In the genomic region with DNA sequence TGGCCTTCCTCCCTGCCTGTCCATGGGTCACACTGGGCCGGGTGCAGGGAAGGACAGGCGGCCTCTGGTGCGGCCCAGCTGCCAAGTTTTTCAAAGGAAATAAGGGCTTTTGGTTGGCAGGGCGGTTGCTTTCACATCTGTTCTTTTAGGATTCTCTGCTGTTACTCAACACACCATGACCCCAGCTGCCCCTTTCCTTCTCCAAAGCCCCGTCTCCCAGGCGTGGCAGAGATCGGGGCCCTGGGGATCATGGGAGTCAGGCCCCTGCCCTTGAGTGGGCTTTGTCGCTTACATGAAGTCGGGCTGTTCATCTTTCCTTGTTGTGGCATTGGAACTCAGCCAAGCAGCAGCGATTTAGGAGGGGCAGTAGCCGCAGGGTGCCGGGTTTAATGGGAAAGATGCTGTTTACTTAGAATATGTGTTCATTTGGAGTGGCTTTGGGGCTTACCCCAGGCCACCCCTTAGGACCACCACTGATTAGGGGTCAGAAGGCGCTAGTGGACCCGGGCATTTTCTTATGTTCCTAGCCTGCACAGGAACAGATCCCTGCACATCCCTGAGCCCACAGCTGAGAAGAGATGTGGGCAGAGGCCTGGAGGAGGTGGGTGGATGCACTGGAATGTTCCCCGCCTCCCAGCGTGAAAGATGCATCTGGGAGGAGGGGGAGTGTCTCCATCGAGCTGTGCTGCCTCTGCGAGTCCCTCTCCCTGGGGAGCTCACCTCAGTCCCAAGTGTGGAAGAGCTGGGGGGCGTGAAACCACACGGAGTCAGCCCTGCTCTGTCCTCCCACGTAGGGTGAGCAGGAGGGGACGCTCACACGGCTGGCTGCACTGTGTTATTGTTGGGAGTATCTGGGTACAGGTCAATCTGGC, we compare ENCODE assay signal across 1 cellular context.
TF ChIP-seq lines count a peak whose summit lies in the region.

No MANE protein-coding gene starts in this region.

TF ChIP-seq in HEK293, 187 proteins besides CTCF, POLR2A, EP300 and RAD21 (continued from another document and continues in another):
- TF ChIP-seq, protein P1, sequence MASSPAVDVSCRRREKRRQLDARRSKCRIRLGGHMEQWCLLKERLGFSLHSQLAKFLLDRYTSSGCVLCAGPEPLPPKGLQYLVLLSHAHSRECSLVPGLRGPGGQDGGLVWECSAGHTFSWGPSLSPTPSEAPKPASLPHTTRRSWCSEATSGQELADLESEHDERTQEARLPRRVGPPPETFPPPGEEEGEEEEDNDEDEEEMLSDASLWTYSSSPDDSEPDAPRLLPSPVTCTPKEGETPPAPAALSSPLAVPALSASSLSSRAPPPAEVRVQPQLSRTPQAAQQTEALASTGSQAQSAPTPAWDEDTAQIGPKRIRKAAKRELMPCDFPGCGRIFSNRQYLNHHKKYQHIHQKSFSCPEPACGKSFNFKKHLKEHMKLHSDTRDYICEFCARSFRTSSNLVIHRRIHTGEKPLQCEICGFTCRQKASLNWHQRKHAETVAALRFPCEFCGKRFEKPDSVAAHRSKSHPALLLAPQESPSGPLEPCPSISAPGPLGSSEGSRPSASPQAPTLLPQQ (tag by site-specific recombination; IDR thresholded peaks at IDR 0.05), result peak; percentile 43; the same call in 1 of the 2 replicates
- TF ChIP-seq WT1 (tag by site-specific recombination; IDR thresholded peaks at IDR 0.05), result peak; percentile 81
- TF ChIP-seq KLF17 (tag by site-specific recombination; IDR thresholded peaks at IDR 0.05), result peak; percentile 70; the same call in 1 of the 2 replicates
- no peak for TF ChIP-seq ZNF792 (tag by site-specific recombination; IDR thresholded peaks at IDR 0.05)
- peak; percentile 55 for TF ChIP-seq IKZF3 (tag by site-specific recombination; IDR thresholded peaks at IDR 0.05)
- no peak for TF ChIP-seq ZNF624 (tag by site-specific recombination; IDR thresholded peaks at IDR 0.05)
- 0 out of 2 replicates have a peak, but pooled peaks have one; percentile 44 for TF ChIP-seq KLF16 (tag by site-specific recombination; IDR thresholded peaks at IDR 0.05)
- no peak for TF ChIP-seq ZNF654 (tag by site-specific recombination; IDR thresholded peaks at IDR 0.05; ENCODE audit: low read depth)
- TF ChIP-seq, protein P2, sequence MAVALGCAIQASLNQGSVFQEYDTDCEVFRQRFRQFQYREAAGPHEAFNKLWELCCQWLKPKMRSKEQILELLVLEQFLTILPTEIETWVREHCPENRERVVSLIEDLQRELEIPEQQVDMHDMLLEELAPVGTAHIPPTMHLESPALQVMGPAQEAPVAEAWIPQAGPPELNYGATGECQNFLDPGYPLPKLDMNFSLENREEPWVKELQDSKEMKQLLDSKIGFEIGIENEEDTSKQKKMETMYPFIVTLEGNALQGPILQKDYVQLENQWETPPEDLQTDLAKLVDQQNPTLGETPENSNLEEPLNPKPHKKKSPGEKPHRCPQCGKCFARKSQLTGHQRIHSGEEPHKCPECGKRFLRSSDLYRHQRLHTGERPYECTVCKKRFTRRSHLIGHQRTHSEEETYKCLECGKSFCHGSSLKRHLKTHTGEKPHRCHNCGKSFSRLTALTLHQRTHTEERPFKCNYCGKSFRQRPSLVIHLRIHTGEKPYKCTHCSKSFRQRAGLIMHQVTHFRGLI (tag by site-specific recombination; IDR thresholded peaks at IDR 0.05), result peak; percentile 43; the same call in 1 of the 2 replicates
- TF ChIP-seq ZNF843 (tag by site-specific recombination; IDR thresholded peaks at IDR 0.05), result peak; percentile 52; the same call in 1 of the 2 replicates
- TF ChIP-seq, protein P3, sequence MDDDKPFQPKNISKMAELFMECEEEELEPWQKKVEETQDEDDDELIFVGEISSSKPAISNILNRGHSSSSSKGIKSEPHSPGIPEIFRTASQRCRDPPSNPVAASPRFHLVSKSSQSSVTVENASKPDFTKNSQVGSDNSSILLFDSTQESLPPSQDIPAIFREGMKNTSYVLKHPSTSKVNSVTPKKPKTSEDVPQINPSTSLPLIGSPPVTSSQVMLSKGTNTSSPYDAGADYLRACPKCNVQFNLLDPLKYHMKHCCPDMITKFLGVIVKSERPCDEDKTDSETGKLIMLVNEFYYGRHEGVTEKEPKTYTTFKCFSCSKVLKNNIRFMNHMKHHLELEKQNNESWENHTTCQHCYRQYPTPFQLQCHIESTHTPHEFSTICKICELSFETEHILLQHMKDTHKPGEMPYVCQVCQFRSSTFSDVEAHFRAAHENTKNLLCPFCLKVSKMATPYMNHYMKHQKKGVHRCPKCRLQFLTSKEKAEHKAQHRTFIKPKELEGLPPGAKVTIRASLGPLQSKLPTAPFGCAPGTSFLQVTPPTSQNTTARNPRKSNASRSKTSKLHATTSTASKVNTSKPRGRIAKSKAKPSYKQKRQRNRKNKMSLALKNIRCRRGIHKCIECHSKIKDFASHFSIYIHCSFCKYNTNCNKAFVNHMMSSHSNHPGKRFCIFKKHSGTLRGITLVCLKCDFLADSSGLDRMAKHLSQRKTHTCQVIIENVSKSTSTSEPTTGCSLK (tag by site-specific recombination; IDR thresholded peaks at IDR 0.05), result no peak
- TF ChIP-seq ZNF561 (tag by site-specific recombination; IDR thresholded peaks at IDR 0.05; ENCODE audit: borderline replicate concordance), result peak; percentile 59; the same call in 1 of the 2 replicates
- TF ChIP-seq ZBTB8A (tag by site-specific recombination; IDR thresholded peaks at IDR 0.05), result peak; percentile 61
- TF ChIP-seq KLF1 (tag by site-specific recombination; IDR thresholded peaks at IDR 0.05), result peak; percentile 65; the same call in 1 of the 2 replicates
- TF ChIP-seq ZNF10 (tag by site-specific recombination; IDR thresholded peaks at IDR 0.05), result peak; percentile 70
- TF ChIP-seq ZNF362 (tag by site-specific recombination; IDR thresholded peaks at IDR 0.05), result no peak
- peak; percentile 77 for TF ChIP-seq ZEB2 (tag by site-specific recombination; IDR thresholded peaks at IDR 0.05)
- peak; percentile 84 for TF ChIP-seq GLIS1 (tag by site-specific recombination; IDR thresholded peaks at IDR 0.05)
- no peak for TF ChIP-seq ZNF157 (tag by site-specific recombination; IDR thresholded peaks at IDR 0.05)
- TF ChIP-seq, protein P4, sequence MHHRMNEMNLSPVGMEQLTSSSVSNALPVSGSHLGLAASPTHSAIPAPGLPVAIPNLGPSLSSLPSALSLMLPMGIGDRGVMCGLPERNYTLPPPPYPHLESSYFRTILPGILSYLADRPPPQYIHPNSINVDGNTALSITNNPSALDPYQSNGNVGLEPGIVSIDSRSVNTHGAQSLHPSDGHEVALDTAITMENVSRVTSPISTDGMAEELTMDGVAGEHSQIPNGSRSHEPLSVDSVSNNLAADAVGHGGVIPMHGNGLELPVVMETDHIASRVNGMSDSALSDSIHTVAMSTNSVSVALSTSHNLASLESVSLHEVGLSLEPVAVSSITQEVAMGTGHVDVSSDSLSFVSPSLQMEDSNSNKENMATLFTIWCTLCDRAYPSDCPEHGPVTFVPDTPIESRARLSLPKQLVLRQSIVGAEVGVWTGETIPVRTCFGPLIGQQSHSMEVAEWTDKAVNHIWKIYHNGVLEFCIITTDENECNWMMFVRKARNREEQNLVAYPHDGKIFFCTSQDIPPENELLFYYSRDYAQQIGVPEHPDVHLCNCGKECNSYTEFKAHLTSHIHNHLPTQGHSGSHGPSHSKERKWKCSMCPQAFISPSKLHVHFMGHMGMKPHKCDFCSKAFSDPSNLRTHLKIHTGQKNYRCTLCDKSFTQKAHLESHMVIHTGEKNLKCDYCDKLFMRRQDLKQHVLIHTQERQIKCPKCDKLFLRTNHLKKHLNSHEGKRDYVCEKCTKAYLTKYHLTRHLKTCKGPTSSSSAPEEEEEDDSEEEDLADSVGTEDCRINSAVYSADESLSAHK (tag by site-specific recombination; IDR thresholded peaks at IDR 0.05), result 0 out of 2 replicates have a peak, but pooled peaks have one; percentile 35
- no peak for TF ChIP-seq ZNF670 (tag by site-specific recombination; IDR thresholded peaks at IDR 0.05; ENCODE audit: low read depth)
- no peak for TF ChIP-seq ZBTB6 (tag by site-specific recombination; IDR thresholded peaks at IDR 0.05)
- TF ChIP-seq, protein P5, sequence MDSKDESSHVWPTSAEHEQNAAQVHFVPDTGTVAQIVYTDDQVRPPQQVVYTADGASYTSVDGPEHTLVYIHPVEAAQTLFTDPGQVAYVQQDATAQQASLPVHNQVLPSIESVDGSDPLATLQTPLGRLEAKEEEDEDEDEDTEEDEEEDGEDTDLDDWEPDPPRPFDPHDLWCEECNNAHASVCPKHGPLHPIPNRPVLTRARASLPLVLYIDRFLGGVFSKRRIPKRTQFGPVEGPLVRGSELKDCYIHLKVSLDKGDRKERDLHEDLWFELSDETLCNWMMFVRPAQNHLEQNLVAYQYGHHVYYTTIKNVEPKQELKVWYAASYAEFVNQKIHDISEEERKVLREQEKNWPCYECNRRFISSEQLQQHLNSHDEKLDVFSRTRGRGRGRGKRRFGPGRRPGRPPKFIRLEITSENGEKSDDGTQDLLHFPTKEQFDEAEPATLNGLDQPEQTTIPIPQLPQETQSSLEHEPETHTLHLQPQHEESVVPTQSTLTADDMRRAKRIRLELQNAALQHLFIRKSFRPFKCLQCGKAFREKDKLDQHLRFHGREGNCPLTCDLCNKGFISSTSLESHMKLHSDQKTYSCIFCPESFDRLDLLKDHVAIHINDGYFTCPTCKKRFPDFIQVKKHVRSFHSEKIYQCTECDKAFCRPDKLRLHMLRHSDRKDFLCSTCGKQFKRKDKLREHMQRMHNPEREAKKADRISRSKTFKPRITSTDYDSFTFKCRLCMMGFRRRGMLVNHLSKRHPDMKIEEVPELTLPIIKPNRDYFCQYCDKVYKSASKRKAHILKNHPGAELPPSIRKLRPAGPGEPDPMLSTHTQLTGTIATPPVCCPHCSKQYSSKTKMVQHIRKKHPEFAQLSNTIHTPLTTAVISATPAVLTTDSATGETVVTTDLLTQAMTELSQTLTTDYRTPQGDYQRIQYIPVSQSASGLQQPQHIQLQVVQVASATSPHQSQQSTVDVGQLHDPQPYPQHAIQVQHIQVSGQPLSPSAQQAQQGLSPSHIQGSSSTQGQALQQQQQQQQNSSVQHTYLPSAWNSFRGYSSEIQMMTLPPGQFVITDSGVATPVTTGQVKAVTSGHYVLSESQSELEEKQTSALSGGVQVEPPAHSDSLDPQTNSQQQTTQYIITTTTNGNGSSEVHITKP (tag by site-specific recombination; IDR thresholded peaks at IDR 0.05), result 0 out of 2 replicates have a peak, but pooled peaks have one; percentile 27
- TF ChIP-seq, protein P6, sequence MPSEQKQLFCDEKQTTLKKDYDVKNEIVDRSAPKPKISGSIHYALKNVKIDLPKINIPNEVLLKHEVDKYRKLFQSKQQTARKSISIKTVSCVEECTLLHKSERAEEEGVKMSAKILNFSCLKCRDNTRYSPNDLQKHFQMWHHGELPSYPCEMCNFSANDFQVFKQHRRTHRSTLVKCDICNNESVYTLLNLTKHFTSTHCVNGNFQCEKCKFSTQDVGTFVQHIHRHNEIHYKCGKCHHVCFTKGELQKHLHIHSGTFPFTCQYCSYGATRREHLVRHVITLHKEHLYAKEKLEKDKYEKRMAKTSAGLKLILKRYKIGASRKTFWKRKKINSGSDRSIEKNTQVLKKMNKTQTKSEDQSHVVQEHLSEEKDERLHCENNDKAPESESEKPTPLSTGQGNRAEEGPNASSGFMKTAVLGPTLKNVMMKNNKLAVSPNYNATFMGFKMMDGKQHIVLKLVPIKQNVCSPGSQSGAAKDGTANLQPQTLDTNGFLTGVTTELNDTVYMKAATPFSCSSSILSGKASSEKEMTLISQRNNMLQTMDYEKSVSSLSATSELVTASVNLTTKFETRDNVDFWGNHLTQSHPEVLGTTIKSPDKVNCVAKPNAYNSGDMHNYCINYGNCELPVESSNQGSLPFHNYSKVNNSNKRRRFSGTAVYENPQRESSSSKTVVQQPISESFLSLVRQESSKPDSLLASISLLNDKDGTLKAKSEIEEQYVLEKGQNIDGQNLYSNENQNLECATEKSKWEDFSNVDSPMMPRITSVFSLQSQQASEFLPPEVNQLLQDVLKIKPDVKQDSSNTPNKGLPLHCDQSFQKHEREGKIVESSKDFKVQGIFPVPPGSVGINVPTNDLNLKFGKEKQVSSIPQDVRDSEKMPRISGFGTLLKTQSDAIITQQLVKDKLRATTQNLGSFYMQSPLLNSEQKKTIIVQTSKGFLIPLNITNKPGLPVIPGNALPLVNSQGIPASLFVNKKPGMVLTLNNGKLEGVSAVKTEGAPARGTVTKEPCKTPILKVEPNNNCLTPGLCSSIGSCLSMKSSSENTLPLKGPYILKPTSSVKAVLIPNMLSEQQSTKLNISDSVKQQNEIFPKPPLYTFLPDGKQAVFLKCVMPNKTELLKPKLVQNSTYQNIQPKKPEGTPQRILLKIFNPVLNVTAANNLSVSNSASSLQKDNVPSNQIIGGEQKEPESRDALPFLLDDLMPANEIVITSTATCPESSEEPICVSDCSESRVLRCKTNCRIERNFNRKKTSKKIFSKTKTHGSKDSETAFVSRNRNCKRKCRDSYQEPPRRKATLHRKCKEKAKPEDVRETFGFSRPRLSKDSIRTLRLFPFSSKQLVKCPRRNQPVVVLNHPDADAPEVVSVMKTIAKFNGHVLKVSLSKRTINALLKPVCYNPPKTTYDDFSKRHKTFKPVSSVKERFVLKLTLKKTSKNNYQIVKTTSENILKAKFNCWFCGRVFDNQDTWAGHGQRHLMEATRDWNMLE (tag by site-specific recombination; conservative IDR thresholded peaks at IDR 0.05; ENCODE audit: low read depth), result no peak
- TF ChIP-seq ZXDB (tag by site-specific recombination; IDR thresholded peaks at IDR 0.05), result peak; percentile 61
- TF ChIP-seq ZNF473 (tag by site-specific recombination; IDR thresholded peaks at IDR 0.05), result no peak
- peak; percentile 68; the same call in 1 of the 2 replicates for TF ChIP-seq ZNF600 (tag by site-specific recombination; IDR thresholded peaks at IDR 0.05)
- TF ChIP-seq ZNF610 (tag by site-specific recombination; IDR thresholded peaks at IDR 0.05; ENCODE audit: borderline replicate concordance), result 0 out of 2 replicates have a peak, but pooled peaks have one; percentile 16
- peak; percentile 29; the same call in 1 of the 2 replicates for TF ChIP-seq KLF10 (tag by site-specific recombination; IDR thresholded peaks at IDR 0.05)
- peak; percentile 63 for TF ChIP-seq ZNF335 (tag by site-specific recombination; conservative IDR thresholded peaks at IDR 0.05)
- TF ChIP-seq ZNF37A (tag by site-specific recombination; IDR thresholded peaks at IDR 0.05), result no peak
